Comparison of ENCODE assay signal across 20 cellular contexts in the genomic region with DNA sequence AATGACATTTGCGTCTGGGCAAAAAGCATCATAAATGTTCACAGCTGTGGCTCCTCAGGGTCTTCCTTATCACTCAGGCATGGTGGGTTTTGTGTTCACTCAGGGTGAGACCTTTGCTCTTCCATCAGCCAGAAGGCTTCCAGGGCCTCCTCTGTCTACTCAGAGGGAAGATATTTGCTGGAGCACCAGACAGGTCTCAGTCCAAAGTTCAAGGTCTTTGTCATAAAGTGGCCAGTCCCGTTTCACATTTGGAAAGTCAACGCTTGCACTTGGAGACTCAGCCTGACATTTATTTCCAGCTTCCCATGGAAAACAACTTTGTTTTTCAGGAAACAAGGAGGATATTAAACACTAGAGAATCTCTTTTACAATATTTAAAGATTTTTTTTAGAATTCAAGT. TPM values are rescaled to one million over a fixed set of nuclear protein-coding genes. Genes with fewer than 3 reads are reported as not detected.
DNase-seq lines count a peak whose midpoint lies in the region; ATAC-seq and TF ChIP-seq lines count a peak whose summit lies in the region.
"Had no signal": no experiment of that assay in that cellular context is flagged by ENCODE, and none has a peak within 500 bp of the region (broad histone marks: within the 10 kb centered on the region; RNA-seq: fewer than 3 reads in every experiment).

No MANE protein-coding gene starts in this region.

- no peaks in the 10 kb centered on the region for H3K9me3 ChIP-seq in left lung

- DNase-seq in DMS53 (lab: John Stamatoyannopoulos, UW) (peak; percentile 10), DMS53 treated with DMSO at 0.1 percent for 48 hours (lab: John Stamatoyannopoulos, UW; ENCODE audit: unreplicated experiment) (no peak), HuH-7.5 (ENCODE audit: low spot score) (peak; percentile 16), left colon (no peak), 8988T (no peak), left lung (no peak)
- DNase-seq: C1 segment of cervical spinal cord; Calu3; CD4-positive, alpha-beta memory T cell; COR-L47; DMS79; EL; GDM1; GM23248; H7; HCEC 1CT had no signal

- H3K27ac ChIP-seq in left lung: no peak overlapping the region
- H3K27ac ChIP-seq: GM23248 had no signal

- no peaks in the 10 kb centered on the region for H3K27me3 ChIP-seq in left lung

- no peaks in the 10 kb centered on the region for H3K36me3 ChIP-seq in left lung

- no peaks in the 10 kb centered on the region for H3K4me1 ChIP-seq in left lung

- ATAC-seq in left colon: peak; percentile 45
- no peak for ATAC-seq in left lung
- ATAC-seq: GM12878 had no signal

- intact Hi-C loops in left colon (cut with DNase I, micrococcal nuclease): no loop called here
- intact Hi-C loops in left lung (cut with DNase I): no loop called here

- H3K4me3 ChIP-seq in left lung: no peak overlapping the region
- H3K4me3 ChIP-seq: GM12878, GM23248 had no signal

- no peak for TF ChIP-seq CTCF in left lung (IDR thresholded peaks at IDR 0.05)

RNA-seq across cellular contexts. Expression of a gene that starts 12.2 kb away (rescaled TPM):
- total RNA-seq in left colon: under 1 TPM in 1 of 2 donors, not detected in 1; 0.39 TPM
- not detected for total RNA-seq in left lung
- total RNA-seq: A172; A673; Calu3; CD4-positive, alpha-beta memory T cell; GM12878; GM23248; H1; H7 had no signal

Comparison
In these comparisons a context has a peak if more than half of its experiments do, and no peak if none do; other contexts are left out.
1. DNase-seq: peak in DMS53 (single experiment) and HuH-7.5 (single experiment); none in DMS53 treated with DMSO at 0.1 percent for 48 hours (single experiment), left colon (0 of 2), 8988T (single experiment) and left lung (0 of 2).